ENCODE assay signal across 15 cellular contexts in genomic region chr10:131825150-131825907, GRCh38.
DNase-seq lines count a peak whose midpoint lies in the region; ATAC-seq and TF ChIP-seq lines count a peak whose summit lies in the region.
"Had no signal": no experiment of that assay in that cellular context is flagged by ENCODE, and none has a peak within 500 bp of the region (broad histone marks: within the 10 kb centered on the region; RNA-seq: fewer than 3 reads in every experiment).

No MANE protein-coding gene starts in this region.

- H3K27me3 ChIP-seq in heart right ventricle (peaks cover 0 to 52% (median 22%) of the 10 kb centered on the region in 7 donors), liver (ENCODE audit: control insufficient read depth in 4 of 4, insufficient read depth in 4 of 4, low read length in 3 of 4) (no peaks in the 10 kb centered on the region)
- H3K27me3 ChIP-seq: body of pancreas, pancreas had no signal

- H3K9me3 Mint-ChIP-seq in type B pancreatic cell = peaks cover 10% of the 10 kb centered on the region

- TF ChIP-seq POLR2A in GM18505 (IDR thresholded peaks at IDR 0.05; ENCODE audit: borderline replicate concordance, extremely low read depth, insufficient read depth, insufficient read length) = no peak

- WGBS in heart right ventricle, 2 donors = 40 to 41% methylated on average over 15 of the region's 15 CpGs
- 36% methylated on average over 15 of the region's 15 CpGs for WGBS in liver

- H3K27ac Mint-ChIP-seq in type B pancreatic cell = peak overlapping the region; percentile 42

- no peaks in the 10 kb centered on the region for H3K36me3 ChIP-seq in heart right ventricle
- H3K36me3 ChIP-seq in liver (ENCODE audit: control insufficient read depth in 4 of 4, insufficient read depth in 3 of 4, low read depth in 1 of 4, low read length in 3 of 4) = no peaks in the 10 kb centered on the region
- H3K36me3 ChIP-seq: esophagus squamous epithelium, pancreas had no signal

- peaks cover 30% of the 10 kb centered on the region for H3K27me3 Mint-ChIP-seq in type B pancreatic cell

- H3K4me3 ChIP-seq in heart right ventricle = no peak overlapping the region
- no peak overlapping the region for H3K4me3 ChIP-seq in liver (ENCODE audit: low read depth in 1 of 3, low read length in 3 of 3)
- H3K4me3 ChIP-seq: body of pancreas, esophagus squamous epithelium, pancreas had no signal

- H3K9ac ChIP-seq in liver (ENCODE audit: low read depth in 1 of 2, low read length in 2 of 2) = peak overlapping the region; percentile 36 to 72

- H3K4me3 Mint-ChIP-seq in type B pancreatic cell = no peak overlapping the region

- peak; percentile 18 for DNase-seq in Right ventricle myocardium inferior (ENCODE audit: missing footprints)
- DNase-seq in heart right ventricle = no peak
- DNase-seq in NCI-H345 treated with DMSO at 0.1 percent for 48 hours (lab: John Stamatoyannopoulos, UW; ENCODE audit: unreplicated experiment) = peak; percentile 39
- DNase-seq in type B pancreatic cell (ENCODE audit: extremely low spot score, unreplicated experiment) = no peak
- no peak for DNase-seq in cerebellar cortex (ENCODE audit: low spot score)
- DNase-seq: activated CD4-positive, CD25-positive, alpha-beta regulatory T cell treated with anti-CD3 and anti-CD28 coated beads, Interleukin-2, amount 50 U/mL, for 72 hours; activated naive CD4-positive, alpha-beta T cell treated with anti-CD3 and anti-CD28 coated beads, Interleukin-2, amount 50 U/mL, for 16 hours; body of pancreas; dermis blood vessel endothelial cell; esophagus squamous epithelium; NCI-H2171 had no signal

- intact Hi-C loops in Right ventricle myocardium inferior (cut with DNase I) = no loop called here
- intact Hi-C loops in heart right ventricle (cut with DNase I) = no loop called here

- H3K4me1 ChIP-seq in heart right ventricle (no peaks in the 10 kb centered on the region), liver (ENCODE audit: control insufficient read depth in 4 of 4, insufficient read depth in 4 of 4, low read length in 3 of 4) (peaks cover 25 to 51% (median 48%) of the 10 kb centered on the region in 4 donors)
- H3K4me1 ChIP-seq: body of pancreas, esophagus squamous epithelium, pancreas had no signal

- peaks cover 5% of the 10 kb centered on the region for H3K4me1 Mint-ChIP-seq in type B pancreatic cell (ENCODE audit: unreplicated experiment)

- TF ChIP-seq CTCF in heart right ventricle (IDR thresholded peaks at IDR 0.05) = no peak
- no peak for TF ChIP-seq CTCF in liver (IDR thresholded peaks at IDR 0.05; ENCODE audit: low read depth, low read length, missing input control)
- TF ChIP-seq CTCF in type B pancreatic cell (conservative IDR thresholded peaks at IDR 0.05) = no peak

- peaks cover 0 to 14% (median 0%) of the 10 kb centered on the region in 11 donors for H3K9me3 ChIP-seq in heart right ventricle
- no peaks in the 10 kb centered on the region for H3K9me3 ChIP-seq in liver (ENCODE audit: control insufficient read depth in 4 of 4, low read length in 3 of 4)
- H3K9me3 ChIP-seq: body of pancreas, esophagus squamous epithelium, pancreas had no signal

- no peak for TF ChIP-seq RAD21 in liver (IDR thresholded peaks at IDR 0.05)

- H3K36me3 Mint-ChIP-seq in type B pancreatic cell = no peaks in the 10 kb centered on the region

- H3K27ac ChIP-seq in heart right ventricle (no peak overlapping the region), liver (ENCODE audit: low read depth in 1 of 2, low read length in 2 of 2) (peak overlapping the region; percentile 61 to 84)
- H3K27ac ChIP-seq: body of pancreas, esophagus squamous epithelium, pancreas had no signal

- ATAC-seq in Right ventricle myocardium inferior (no peak), heart right ventricle (no peak), GM18505 (IDR thresholded peaks at IDR 0.05; ENCODE audit: unreplicated experiment) (no peak), HG02885 (IDR thresholded peaks at IDR 0.05; ENCODE audit: poor library complexity, unreplicated experiment) (no peak)
- ATAC-seq: body of pancreas had no signal

TF ChIP-seq in liver, 16 proteins besides CTCF, POLR2A, EP300 and RAD21:
- TF ChIP-seq RXRA (IDR thresholded peaks at IDR 0.05) (peak in 1 of 2 donors; percentile 3), ATF3 (IDR thresholded peaks at IDR 0.05) (no peak), HNF4G (IDR thresholded peaks at IDR 0.05) (no peak)

Comparison
In these comparisons a context has a peak if more than half of its experiments do, and no peak if none do; other contexts are left out.
1. DNase-seq: peak in Right ventricle myocardium inferior (single experiment) and NCI-H345 treated with DMSO at 0.1 percent for 48 hours (single experiment); none in heart right ventricle (0 of 2), type B pancreatic cell (single experiment) and cerebellar cortex (single experiment).
2. H3K27ac ChIP-seq: peak in liver (2 of 2); none in heart right ventricle (0 of 10).